In the genomic region with DNA sequence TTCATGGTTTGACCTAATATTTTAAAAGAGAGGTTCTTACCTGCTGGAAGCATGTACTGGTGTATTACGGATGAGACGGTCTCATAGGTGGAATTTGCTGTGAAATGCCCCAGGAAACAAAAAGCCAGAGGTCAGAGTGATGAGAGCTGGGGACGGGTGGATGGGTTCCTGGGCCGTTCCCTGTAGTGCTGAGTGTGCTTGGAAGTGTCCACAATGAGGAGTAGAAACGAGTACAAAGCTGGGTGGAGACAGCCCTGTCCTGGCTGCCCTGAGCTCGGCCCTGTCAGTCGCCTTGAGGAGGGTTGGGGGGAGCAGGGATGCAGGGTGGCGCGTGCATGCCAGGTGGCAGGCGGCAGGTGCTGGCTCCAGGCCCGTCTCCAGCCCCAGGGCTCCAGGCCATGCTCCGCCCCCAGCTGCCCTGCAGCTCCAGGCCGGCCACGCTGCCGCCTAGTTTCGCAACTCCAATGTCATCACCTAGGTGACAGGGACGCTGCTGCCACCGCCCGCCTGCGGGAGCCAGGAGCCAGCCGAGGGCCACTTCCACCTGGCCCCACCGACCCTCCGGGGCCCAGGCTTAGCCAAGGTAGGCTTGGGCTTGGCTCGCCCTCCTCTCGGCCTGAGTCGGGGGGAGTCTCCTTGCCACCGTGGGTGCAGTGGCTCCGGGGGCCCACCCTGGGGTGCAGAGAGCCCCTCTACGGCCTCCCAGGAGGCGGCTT, we compare ENCODE assay signal across 8 cellular contexts. TPM values are rescaled to one million over a fixed set of nuclear protein-coding genes. Genes with fewer than 3 reads are reported as not detected.
A peak's percentile ranks its signal among the peaks of the same experiment; 100 is the strongest.
DNase-seq lines count a peak whose midpoint lies in the region; ATAC-seq and TF ChIP-seq lines count a peak whose summit lies in the region.

No MANE protein-coding gene starts in this region.

- H3K27ac Mint-ChIP-seq in WTC11: no peak overlapping the region

- H3K4me3 ChIP-seq in BE2C (ENCODE audit: low read depth, low read length): peak overlapping the region; percentile 28
- H3K4me3 ChIP-seq in NB4 (ENCODE audit: low read depth, low read length): no peak overlapping the region
- H3K4me3 ChIP-seq in lung: no peak overlapping the region

- no peaks in the 10 kb centered on the region for H3K9me3 Mint-ChIP-seq in WTC11

- no peak overlapping the region for H3K4me3 Mint-ChIP-seq in WTC11

- TF ChIP-seq POLR2A in NB4 (IDR thresholded peaks at IDR 0.05; ENCODE audit: extremely low read depth, insufficient read length): no peak

- H3K9me3 ChIP-seq in BE2C (no peaks in the 10 kb centered on the region), lung (ENCODE audit: control insufficient read depth in 2 of 2, insufficient read depth in 1 of 2, low read length in 1 of 2) (no peaks in the 10 kb centered on the region)

- peaks cover 28% of the 10 kb centered on the region for H3K4me1 ChIP-seq in BE2C
- peaks cover 0 to 10% of the 10 kb centered on the region in 2 donors for H3K4me1 ChIP-seq in lung (ENCODE audit: control insufficient read depth in 2 of 2, insufficient read depth in 2 of 2, low read length in 2 of 2)

- peak; percentile 83 for ATAC-seq in WTC11
- peak; percentile 73 for ATAC-seq in lung (ENCODE audit: insufficient read depth, low FRiP score)
- ATAC-seq in activated CD4-positive, CD25-positive, alpha-beta regulatory T cell treated with anti-CD3 and anti-CD28 coated beads, Interleukin-2, amount 50 U/mL, for 24 hours: no peak

- POLR2A ChIA-PET in WTC11 (lab: Charles Lee): no interaction called here

- CTCF ChIA-PET in WTC11 (lab: Charles Lee): interaction anchor here (1.0 to 2.0 kb wide), 6 partner anchors 16 to 178 kb away, joined by 3 to 15 read pairs (median 4); no protein-coding TSS in a partner anchor

- WGBS in lung, 2 donors: 26% methylated on average over 28 to 30 of the region's 30 CpGs

- H3K27me3 Mint-ChIP-seq in WTC11 (ENCODE audit: low read depth): no peaks in the 10 kb centered on the region; the same call in 1 of the 2 replicates

- DNase-seq in BE2C (peak; percentile 91), NB4 (ENCODE audit: low read depth) (peak; percentile 80), WTC11 (ENCODE audit: low spot score) (peak; percentile 75), lung (ENCODE audit: low spot score) (peak; percentile 90), NCI-H226 (no peak), NCI-H2029 (lab: John Stamatoyannopoulos, UW) (no peak)
- no peak for DNase-seq in activated CD4-positive, alpha-beta T cell treated with anti-CD3 and anti-CD28 coated beads for 1 hour

- peaks cover 26% of the 10 kb centered on the region for H3K4me1 Mint-ChIP-seq in WTC11

- no peaks in the 10 kb centered on the region for H3K27me3 ChIP-seq in BE2C
- no peaks in the 10 kb centered on the region for H3K27me3 ChIP-seq in lung (ENCODE audit: control insufficient read depth, insufficient read depth)

- no peak overlapping the region for H3K27ac ChIP-seq in lung (ENCODE audit: low read depth in 1 of 2, low read length in 1 of 2)

- H3K36me3 Mint-ChIP-seq in WTC11: no peaks in the 10 kb centered on the region

- TF ChIP-seq CTCF in BE2C (IDR thresholded peaks at IDR 0.05; ENCODE audit: low read depth, low read length) (no peak), NB4 (IDR thresholded peaks at IDR 0.05; ENCODE audit: low read depth, low read length) (no peak), WTC11 (IDR thresholded peaks at IDR 0.05) (no peak), lung (IDR thresholded peaks at IDR 0.05; ENCODE audit: control extremely low read depth, extremely low read depth) (no peak)

- H3K36me3 ChIP-seq in BE2C (no peaks in the 10 kb centered on the region), lung (ENCODE audit: control insufficient read depth in 2 of 2, insufficient read depth in 2 of 2, low read length in 2 of 2) (no peaks in the 10 kb centered on the region)

TF ChIP-seq in WTC11, 78 proteins besides CTCF, POLR2A, EP300 and RAD21:
- TF ChIP-seq ZNF121 (CRISPR knock-in tag; IDR thresholded peaks at IDR 0.05): peak; percentile 64; the same call in 1 of the 2 replicates
- TF ChIP-seq, protein P1, sequence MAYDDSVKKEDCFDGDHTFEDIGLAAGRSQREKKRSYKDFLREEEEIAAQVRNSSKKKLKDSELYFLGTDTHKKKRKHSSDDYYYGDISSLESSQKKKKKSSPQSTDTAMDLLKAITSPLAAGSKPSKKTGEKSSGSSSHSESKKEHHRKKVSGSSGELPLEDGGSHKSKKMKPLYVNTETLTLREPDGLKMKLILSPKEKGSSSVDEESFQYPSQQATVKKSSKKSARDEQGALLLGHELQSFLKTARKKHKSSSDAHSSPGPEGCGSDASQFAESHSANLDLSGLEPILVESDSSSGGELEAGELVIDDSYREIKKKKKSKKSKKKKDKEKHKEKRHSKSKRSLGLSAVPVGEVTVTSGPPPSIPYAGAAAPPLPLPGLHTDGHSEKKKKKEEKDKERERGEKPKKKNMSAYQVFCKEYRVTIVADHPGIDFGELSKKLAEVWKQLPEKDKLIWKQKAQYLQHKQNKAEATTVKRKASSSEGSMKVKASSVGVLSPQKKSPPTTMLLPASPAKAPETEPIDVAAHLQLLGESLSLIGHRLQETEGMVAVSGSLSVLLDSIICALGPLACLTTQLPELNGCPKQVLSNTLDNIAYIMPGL (CRISPR knock-in tag; IDR thresholded peaks at IDR 0.05): no peak
- TF ChIP-seq FOXK1 (CRISPR knock-in tag; IDR thresholded peaks at IDR 0.05): peak; percentile 55; the same call in 1 of the 2 replicates
- TF ChIP-seq, protein P2, sequence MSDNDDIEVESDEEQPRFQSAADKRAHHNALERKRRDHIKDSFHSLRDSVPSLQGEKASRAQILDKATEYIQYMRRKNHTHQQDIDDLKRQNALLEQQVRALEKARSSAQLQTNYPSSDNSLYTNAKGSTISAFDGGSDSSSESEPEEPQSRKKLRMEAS (CRISPR knock-in tag; IDR thresholded peaks at IDR 0.05): peak; percentile 59; the same call in 1 of the 2 replicates
- no peak for TF ChIP-seq ZBTB21 (CRISPR knock-in tag; IDR thresholded peaks at IDR 0.05; ENCODE audit: borderline replicate concordance)
- no peak for TF ChIP-seq SOX15 (CRISPR knock-in tag; IDR thresholded peaks at IDR 0.05)

RNA-seq across cellular contexts. Expression of a gene that starts 16.4 kb away (rescaled TPM):
- 3.6 TPM for polyA plus RNA-seq in BE2C (2012; ENCODE audit: insufficient read depth, insufficient read length, low read depth)
- total RNA-seq in WTC11 (2021): 5.7 to 6.4 TPM (median 5.8 TPM) in 3 replicates
- 10 to 100 TPM in 1 of 2 donors, 1 to 10 TPM in 1; 2.5 to 12.3 TPM for total RNA-seq in lung
- polyA plus RNA-seq in lung: 1 to 10 TPM; 1.7 to 2.0 TPM

RNA-seq across cellular contexts. Expression of a gene that starts 18.8 kb away (rescaled TPM):
- polyA plus RNA-seq in BE2C (2012; ENCODE audit: insufficient read depth, insufficient read length, low read depth): 33.7 TPM
- total RNA-seq in WTC11 (2021) (33.8 to 39.2 TPM (median 34.7 TPM) in 3 replicates), lung (10 to 100 TPM; 17.3 to 24.7 TPM)
- 10 to 100 TPM; 20.9 to 25.3 TPM for polyA plus RNA-seq in lung

RNA-seq across cellular contexts. Expression of a gene that starts 43.9 kb away (rescaled TPM):
- polyA plus RNA-seq in BE2C (2012; ENCODE audit: insufficient read depth, insufficient read length, low read depth): 35.9 TPM
- total RNA-seq in WTC11 (2021) (20.9 to 22.3 TPM (median 20.9 TPM) in 3 replicates), lung (10 to 100 TPM; 30.7 to 46.6 TPM)
- 10 to 100 TPM; 24.1 to 35.1 TPM for polyA plus RNA-seq in lung

RNA-seq across cellular contexts. Expression of a gene that starts 57.4 kb away (rescaled TPM):
- polyA plus RNA-seq in BE2C (2012; ENCODE audit: insufficient read depth, insufficient read length, low read depth): 0.93 TPM
- 24.9 to 32.4 TPM (median 27.2 TPM) in 3 replicates for total RNA-seq in WTC11 (2021)
- 10 to 100 TPM; 44.1 to 54.2 TPM for total RNA-seq in lung
- 10 to 100 TPM; 17.7 to 52.4 TPM for polyA plus RNA-seq in lung

Comparison
In these comparisons a context has a peak if more than half of its experiments do, and no peak if none do; other contexts are left out.
1. DNase-seq: peak in BE2C (single experiment), NB4 (single experiment), WTC11 (single experiment) and lung (single experiment); none in activated CD4-positive, alpha-beta T cell treated with anti-CD3 and anti-CD28 coated beads for 1 hour (single experiment), NCI-H226 (single experiment) and NCI-H2029 (single experiment).
2. ATAC-seq: peak in WTC11 (single experiment) and lung (single experiment); none in activated CD4-positive, CD25-positive, alpha-beta regulatory T cell treated with anti-CD3 and anti-CD28 coated beads, Interleukin-2, amount 50 U/mL, for 24 hours (0 of 2).